Comparison of ENCODE assay signal across 8 cellular contexts in genomic region chr19:16197622-16198362, GRCh38. TPM values are rescaled to one million over a fixed set of nuclear protein-coding genes. Genes with fewer than 3 reads are reported as not detected.
A peak's percentile ranks its signal among the peaks of the same experiment; 100 is the strongest.
DNase-seq lines count a peak whose midpoint lies in the region; ATAC-seq, FAIRE-seq and TF ChIP-seq lines count a peak whose summit lies in the region.

Gene AP1M1, plus strand, starts transcription at chr19:16197911. Its CDS starts 116 bp downstream, at chr19:16198027.

- no peak for FAIRE-seq in bronchial epithelial cell (lab: Jason Lieb, UNC)

- in situ Hi-C loops in ACHN (cut with HindIII; ENCODE audit: low pct_ligation_motif_present, low pct_unique_long_range_greater_than_20kb, low sequenced_read_pairs): no loop called here

- TF ChIP-seq CTCF in WI38 (IDR thresholded peaks at IDR 0.05; ENCODE audit: low read depth, low read length) (no peak), bronchial epithelial cell (IDR thresholded peaks at IDR 0.05; ENCODE audit: insufficient read depth, low read length, severe bottlenecking) (no peak)

- peaks cover 6% of the 10 kb centered on the region for H3K36me3 ChIP-seq in bronchial epithelial cell (ENCODE audit: control insufficient read depth, insufficient read depth, low read length)

- no peaks in the 10 kb centered on the region for H3K27me3 ChIP-seq in bronchial epithelial cell (ENCODE audit: control insufficient read depth, insufficient read depth, low read length)

- peak within 1 kb of the TSS; percentile 100 for H3K4me3 ChIP-seq in WI38 (ENCODE audit: low read depth, low read length)
- peak within 1 kb of the TSS; percentile 99 for H3K4me3 ChIP-seq in bronchial epithelial cell (ENCODE audit: low read depth, low read length)

- DNase-seq in ACHN: peak; percentile 96
- peak; percentile 97 for DNase-seq in NCI-H2227 (lab: John Stamatoyannopoulos, UW; ENCODE audit: unreplicated experiment)
- peak; percentile 95 for DNase-seq in bronchial epithelial cell (ENCODE audit: low read depth)
- DNase-seq in iPS-NIHi7 (ENCODE audit: extremely low spot score): peak; percentile 99
- peak; percentile 91 for DNase-seq in smooth muscle cell of the brain vasculature (ENCODE audit: low read depth, low spot score)

- ATAC-seq in GM18873 (IDR thresholded peaks at IDR 0.05; ENCODE audit: low FRiP score, unreplicated experiment) (peak; percentile 84), HG03139 (IDR thresholded peaks at IDR 0.05; ENCODE audit: unreplicated experiment) (peak; percentile 84)

RNA-seq across cellular contexts. Expression of gene AP1M1, which starts in this region (rescaled TPM):
- 20.5 and 23.4 TPM in 2 replicates for total RNA-seq in bronchial epithelial cell

Comparison
In these comparisons a context has a peak if more than half of its experiments do, and no peak if none do; other contexts are left out.
1. Peak in every context shown above with its lines: DNase-seq, ATAC-seq and H3K4me3 ChIP-seq.